10 cellular contexts compared by ENCODE assay signal in the genomic region with DNA sequence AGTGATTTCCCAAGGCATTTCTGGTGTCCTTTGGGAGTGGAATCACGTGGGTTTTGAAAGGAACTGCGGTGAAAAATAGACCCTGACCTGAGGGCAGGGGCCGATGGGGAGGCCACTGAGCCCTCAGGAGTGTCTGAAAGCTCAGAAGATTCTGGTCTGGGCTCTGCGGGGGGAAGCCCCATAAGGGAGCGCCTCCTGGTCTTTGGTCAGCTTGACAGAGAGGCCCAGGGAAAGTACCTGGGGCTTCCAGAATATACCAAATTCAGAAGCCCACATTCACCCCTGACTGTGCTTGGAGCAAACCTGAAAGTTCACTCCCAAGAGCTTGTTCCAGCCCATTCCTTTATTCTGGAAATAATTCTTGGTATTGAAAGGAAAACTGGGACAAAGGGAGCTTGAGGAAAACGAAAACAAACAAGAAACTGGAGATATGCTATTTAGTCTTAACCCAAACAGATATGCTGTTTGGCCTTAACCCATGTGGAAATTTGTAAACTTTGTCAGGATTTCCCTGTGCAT. TPM values are rescaled to one million over a fixed set of nuclear protein-coding genes. Genes with fewer than 3 reads are reported as not detected.
DNase-seq lines count a peak whose midpoint lies in the region; ATAC-seq lines count a peak whose summit lies in the region.
"Had no signal": no experiment of that assay in that cellular context is flagged by ENCODE, and none has a peak within 500 bp of the region (broad histone marks: within the 10 kb centered on the region; RNA-seq: fewer than 3 reads in every experiment).

No MANE protein-coding gene starts in this region.

- peaks cover 0 to 54% (median 40%) of the 10 kb centered on the region in 5 donors for H3K36me3 ChIP-seq in subcutaneous abdominal adipose tissue (ENCODE audit: control insufficient read depth in 5 of 5, insufficient read depth in 5 of 5, low read length in 5 of 5)

- intact Hi-C loops in left ventricle myocardium superior (cut with micrococcal nuclease), result loop anchor here (10.0 kb wide), 2 partner anchors 88 to 188 kb away; a partner anchor contains a TSS

- H3K27me3 ChIP-seq in subcutaneous abdominal adipose tissue (ENCODE audit: control insufficient read depth in 5 of 5, insufficient read depth in 4 of 5, low read length in 5 of 5), result no peaks in the 10 kb centered on the region

- H3K9ac ChIP-seq in subcutaneous abdominal adipose tissue (ENCODE audit: low read length in 5 of 5), result peak overlapping the region; percentile 48 to 96 (median 71)

- H3K36me3 Mint-ChIP-seq in immature natural killer cell, result peaks cover 0 to 8% (median 0%) of the 10 kb centered on the region in 3 donors
- H3K36me3 Mint-ChIP-seq: natural killer cell had no signal

- H3K27me3 Mint-ChIP-seq in immature natural killer cell (ENCODE audit: low read depth in 3 of 3), result peaks cover 15 to 25% (median 18%) of the 10 kb centered on the region in 3 donors

- DNase-seq in left ventricle myocardium superior, result no peak
- no peak for DNase-seq in immature natural killer cell
- DNase-seq in NCI-H2171 (lab: John Stamatoyannopoulos, UW), result no peak
- DNase-seq in activated CD4-positive, alpha-beta T cell treated with anti-CD3 and anti-CD28 coated beads, Interleukin-2, amount 50 U/mL, for 48 hours, result no peak
- DNase-seq: anterior cingulate cortex, KBM-7, natural killer cell had no signal

- no peak overlapping the region for H3K4me3 Mint-ChIP-seq in immature natural killer cell
- H3K4me3 Mint-ChIP-seq: natural killer cell had no signal

- H3K9me3 ChIP-seq in subcutaneous abdominal adipose tissue (ENCODE audit: control insufficient read depth in 5 of 5, low read length in 5 of 5), result no peaks in the 10 kb centered on the region

- peak overlapping the region in 1 of 5 donors; percentile 14 for H3K4me3 ChIP-seq in subcutaneous abdominal adipose tissue (ENCODE audit: low read depth in 1 of 5, low read length in 5 of 5)
- H3K4me3 ChIP-seq: SK-N-MC had no signal

- H3K27ac ChIP-seq in subcutaneous abdominal adipose tissue (ENCODE audit: low read depth, low read length), result peak overlapping the region; percentile 96
- H3K27ac ChIP-seq: SK-N-MC had no signal

- ATAC-seq in HG02642 (IDR thresholded peaks at IDR 0.05; ENCODE audit: poor library complexity, unreplicated experiment), result peak; percentile 60
- peak; percentile 5 for ATAC-seq in left ventricle myocardium superior
- ATAC-seq: natural killer cell had no signal

- H3K9me3 Mint-ChIP-seq in immature natural killer cell, result peaks cover 0 to 4% (median 0%) of the 10 kb centered on the region in 6 donors
- H3K9me3 Mint-ChIP-seq: natural killer cell had no signal

- peaks cover 23 to 64% (median 52%) of the 10 kb centered on the region in 5 donors for H3K4me1 ChIP-seq in subcutaneous abdominal adipose tissue (ENCODE audit: control insufficient read depth in 5 of 5, insufficient read depth in 5 of 5, low read length in 5 of 5)

- peaks cover 4 to 7% of the 10 kb centered on the region in 2 donors for H3K4me1 Mint-ChIP-seq in immature natural killer cell

- H3K27ac Mint-ChIP-seq in immature natural killer cell, result no peak overlapping the region
- H3K27ac Mint-ChIP-seq: natural killer cell had no signal

RNA-seq across cellular contexts. Expression of a gene that starts 23.2 kb away (rescaled TPM):
- 8.3 TPM for total RNA-seq in left ventricle myocardium superior
- polyA plus RNA-seq in immature natural killer cell, result 10 to 100 TPM; 28.1 to 43.5 (median 33.6) TPM

RNA-seq across cellular contexts. Expression of a gene that starts 39.9 kb away (rescaled TPM):
- total RNA-seq in left ventricle myocardium superior, result 1.4 TPM
- polyA plus RNA-seq in immature natural killer cell, result 1 to 10 TPM in 1 of 3 donors, under 1 TPM in 1, not detected in 1; 0.99 to 1.9 TPM

RNA-seq across cellular contexts. Expression of a gene that starts 49.2 kb away (rescaled TPM):
- 45.2 TPM for total RNA-seq in left ventricle myocardium superior
- polyA plus RNA-seq in immature natural killer cell, result 100 to 1,000 TPM in 1 of 3 donors, 10 to 100 TPM in 2; 54.1 to 136 (median 72.5) TPM

RNA-seq across cellular contexts. Expression of a gene that starts 54.1 kb away (rescaled TPM):
- total RNA-seq in left ventricle myocardium superior, result 72.3 TPM
- 10 to 100 TPM; 25.0 to 41.0 (median 30.5) TPM for polyA plus RNA-seq in immature natural killer cell

RNA-seq across cellular contexts. Expression of a gene that starts 54.1 kb away (rescaled TPM):
- total RNA-seq in left ventricle myocardium superior, result 33.2 TPM
- polyA plus RNA-seq in immature natural killer cell, result 1 to 10 TPM in 2 of 3 donors, under 1 TPM in 1; 0.76 to 4.2 (median 1.4) TPM
